Comparison of ENCODE assay signal across 8 cellular contexts in the genomic region with DNA sequence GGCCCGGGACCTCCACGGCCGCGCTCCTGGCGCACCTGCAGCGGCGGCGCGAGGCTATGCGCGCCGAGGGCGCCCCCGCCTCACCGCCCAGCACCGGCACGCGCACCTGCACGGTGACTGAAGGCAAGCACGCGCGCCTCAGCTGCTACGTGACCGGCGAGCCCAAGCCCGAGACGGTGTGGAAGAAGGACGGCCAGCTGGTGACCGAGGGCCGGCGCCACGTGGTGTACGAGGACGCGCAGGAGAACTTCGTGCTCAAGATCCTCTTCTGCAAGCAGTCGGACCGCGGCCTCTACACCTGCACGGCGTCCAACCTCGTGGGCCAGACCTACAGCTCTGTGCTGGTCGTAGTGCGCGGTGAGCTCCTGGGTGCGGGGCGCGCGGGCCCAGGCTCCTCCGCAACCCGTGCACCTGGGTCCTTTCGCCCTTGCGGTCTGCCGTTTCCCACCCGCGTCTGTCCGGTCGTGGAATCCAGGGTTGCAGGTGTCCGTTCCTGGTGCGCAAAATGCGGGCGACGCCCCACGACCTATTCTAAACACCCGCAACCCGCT. TPM values are rescaled to one million over a fixed set of nuclear protein-coding genes. Genes with fewer than 3 reads are reported as not detected.
A peak's percentile ranks its signal among the peaks of the same experiment; 100 is the strongest.
DNase-seq lines count a peak whose midpoint lies in the region; ATAC-seq and TF ChIP-seq lines count a peak whose summit lies in the region.

No MANE protein-coding gene starts in this region.

- H3K4me1 Mint-ChIP-seq in natural killer cell (peaks cover 0 to 7% of the 10 kb centered on the region in 2 donors), chondrocyte (ENCODE audit: low read depth) (no peaks in the 10 kb centered on the region)
- H3K4me1 Mint-ChIP-seq in natural killer cell treated with Interleukin-12 subunit alpha and Interleukin-12 subunit beta and Interleukin-15 and Interleukin-18, amount 100 ng/mL, for 72 hours (ENCODE audit: low read depth in 2 of 2), result peaks cover 0 to 2% of the 10 kb centered on the region in 2 donors
- H3K4me1 Mint-ChIP-seq in naive thymus-derived CD4-positive, alpha-beta T cell, result peaks cover 3 to 13% (median 5%) of the 10 kb centered on the region in 7 donors

- peaks cover 0 to 27% (median 0%) of the 10 kb centered on the region in 3 experiments for H3K36me3 ChIP-seq in naive thymus-derived CD4-positive, alpha-beta T cell (ENCODE audit: control insufficient read depth in 2 of 3, insufficient read depth in 3 of 3, low read length in 3 of 3)
- no peaks in the 10 kb centered on the region for H3K36me3 ChIP-seq in uterus

- H3K27me3 ChIP-seq in naive thymus-derived CD4-positive, alpha-beta T cell (ENCODE audit: control insufficient read depth in 2 of 2, insufficient read depth in 2 of 2, low read length in 2 of 2), result no peaks in the 10 kb centered on the region
- H3K27me3 ChIP-seq in uterus, result no peaks in the 10 kb centered on the region

- CTCF ChIA-PET in naive thymus-derived CD4-positive, alpha-beta T cell (lab: Charles Lee), result no interaction called here

- H3K4me1 ChIP-seq in naive thymus-derived CD4-positive, alpha-beta T cell (ENCODE audit: control insufficient read depth in 2 of 2, insufficient read depth in 2 of 2, low read length in 2 of 2), result no peaks in the 10 kb centered on the region
- H3K4me1 ChIP-seq in uterus, result no peaks in the 10 kb centered on the region

- H3K4me3 Mint-ChIP-seq in natural killer cell (peak overlapping the region; percentile 90), chondrocyte (ENCODE audit: unreplicated experiment) (peak overlapping the region; percentile 16)
- no peak overlapping the region for H3K4me3 Mint-ChIP-seq in natural killer cell treated with Interleukin-12 subunit alpha and Interleukin-12 subunit beta and Interleukin-15 and Interleukin-18, amount 100 ng/mL, for 72 hours
- H3K4me3 Mint-ChIP-seq in naive thymus-derived CD4-positive, alpha-beta T cell, result peak overlapping the region in 9 of 10 donors; percentile 42 to 95 (median 91)

- H3K9me3 ChIP-seq in naive thymus-derived CD4-positive, alpha-beta T cell (ENCODE audit: control insufficient read depth in 2 of 3, low read length in 3 of 3), result no peaks in the 10 kb centered on the region
- H3K9me3 ChIP-seq in uterus, result no peaks in the 10 kb centered on the region

- DNase-seq in natural killer cell (no peak), chondrocyte (ENCODE audit: low spot score) (no peak), uterus (no peak), COR-L47 (lab: John Stamatoyannopoulos, UW) (no peak)
- DNase-seq in natural killer cell treated with Interleukin-12 subunit alpha and Interleukin-12 subunit beta and Interleukin-15 and Interleukin-18, amount 100 ng/mL, for 72 hours (ENCODE audit: low spot score), result no peak
- DNase-seq in naive thymus-derived CD4-positive, alpha-beta T cell, result no peak
- DNase-seq in stimulated activated CD4-positive, alpha-beta T cell treated with anti-CD3 and anti-CD28 coated beads, Interleukin-12 subunit alpha, Interleukin-12 subunit beta, amount 100 ng/mL, for 4 hours, result no peak

- no peaks in the 10 kb centered on the region for H3K27me3 Mint-ChIP-seq in natural killer cell (ENCODE audit: low read depth in 2 of 2)
- no peaks in the 10 kb centered on the region for H3K27me3 Mint-ChIP-seq in natural killer cell treated with Interleukin-12 subunit alpha and Interleukin-12 subunit beta and Interleukin-15 and Interleukin-18, amount 100 ng/mL, for 72 hours
- H3K27me3 Mint-ChIP-seq in chondrocyte (ENCODE audit: low read depth), result no peaks in the 10 kb centered on the region
- no peaks in the 10 kb centered on the region for H3K27me3 Mint-ChIP-seq in naive thymus-derived CD4-positive, alpha-beta T cell

- no peak overlapping the region for H3K27ac ChIP-seq in naive thymus-derived CD4-positive, alpha-beta T cell (ENCODE audit: low read depth, low read length)
- H3K27ac ChIP-seq in uterus, result no peak overlapping the region

- no peak for TF ChIP-seq POLR2A in uterus (IDR thresholded peaks at IDR 0.05)

- H3K9me3 Mint-ChIP-seq in natural killer cell, result no peaks in the 10 kb centered on the region
- no peaks in the 10 kb centered on the region for H3K9me3 Mint-ChIP-seq in natural killer cell treated with Interleukin-12 subunit alpha and Interleukin-12 subunit beta and Interleukin-15 and Interleukin-18, amount 100 ng/mL, for 72 hours
- no peaks in the 10 kb centered on the region for H3K9me3 Mint-ChIP-seq in chondrocyte (ENCODE audit: low read depth)
- no peaks in the 10 kb centered on the region for H3K9me3 Mint-ChIP-seq in naive thymus-derived CD4-positive, alpha-beta T cell

- POLR2A ChIA-PET in naive thymus-derived CD4-positive, alpha-beta T cell (lab: Charles Lee), result no interaction called here

- ATAC-seq in natural killer cell (no peak), HG03175 (IDR thresholded peaks at IDR 0.05; ENCODE audit: unreplicated experiment) (no peak)
- ATAC-seq in natural killer cell treated with Interleukin-12 subunit alpha and Interleukin-12 subunit beta and Interleukin-15 and Interleukin-18, amount 100 ng/mL, for 72 hours, result no peak
- no peak for ATAC-seq in naive thymus-derived CD4-positive, alpha-beta T cell

- H3K36me3 Mint-ChIP-seq in natural killer cell, result no peaks in the 10 kb centered on the region
- no peaks in the 10 kb centered on the region for H3K36me3 Mint-ChIP-seq in natural killer cell treated with Interleukin-12 subunit alpha and Interleukin-12 subunit beta and Interleukin-15 and Interleukin-18, amount 100 ng/mL, for 72 hours
- no peaks in the 10 kb centered on the region for H3K36me3 Mint-ChIP-seq in chondrocyte (ENCODE audit: low read depth)
- H3K36me3 Mint-ChIP-seq in naive thymus-derived CD4-positive, alpha-beta T cell, result peaks cover 0 to 5% (median 0%) of the 10 kb centered on the region in 5 donors

- no peak for TF ChIP-seq CTCF in natural killer cell (IDR thresholded peaks at IDR 0.05)
- TF ChIP-seq CTCF in chondrocyte (IDR thresholded peaks at IDR 0.05), result no peak
- TF ChIP-seq CTCF in uterus (IDR thresholded peaks at IDR 0.05), result no peak

- intact Hi-C loops in natural killer cell (cut with micrococcal nuclease) (loop anchor here (2.0 kb wide), 1 partner anchor 302 kb away; no protein-coding TSS in a partner anchor), uterus (cut with DNase I; ENCODE audit: low total_unique reads) (no loop called here)
- intact Hi-C loops in naive thymus-derived CD4-positive, alpha-beta T cell (cut with micrococcal nuclease), result loop anchor here in 1 of 2 donors (2.0 kb wide), 1 partner anchor 38 kb away; no protein-coding TSS in a partner anchor

- peak overlapping the region; percentile 20 for H3K4me3 ChIP-seq in naive thymus-derived CD4-positive, alpha-beta T cell (ENCODE audit: low read length)
- peak overlapping the region; percentile 36 to 38 for H3K4me3 ChIP-seq in uterus

- H3K27ac Mint-ChIP-seq in natural killer cell, result peak overlapping the region in 1 of 2 donors; percentile 72
- H3K27ac Mint-ChIP-seq in natural killer cell treated with Interleukin-12 subunit alpha and Interleukin-12 subunit beta and Interleukin-15 and Interleukin-18, amount 100 ng/mL, for 72 hours, result no peak overlapping the region
- no peak overlapping the region for H3K27ac Mint-ChIP-seq in chondrocyte (ENCODE audit: unreplicated experiment)
- H3K27ac Mint-ChIP-seq in naive thymus-derived CD4-positive, alpha-beta T cell, result peak overlapping the region in 2 of 9 donors; percentile 65 to 86

RNA-seq across cellular contexts. Expression of a gene that starts 4.6 kb away (rescaled TPM):
- total RNA-seq in natural killer cell, result 10 to 100 TPM in 2 of 3 donors, 1 to 10 TPM in 1; 9.6 to 30.0 (median 14.3) TPM
- 10 to 100 TPM in 1 of 2 donors, 1 to 10 TPM in 1; 6.4 to 12.3 TPM for total RNA-seq in natural killer cell treated with Interleukin-12 subunit alpha and Interleukin-12 subunit beta and Interleukin-15 and Interleukin-18, amount 100 ng/mL, for 72 hours
- 6.3 to 11.4 TPM (median 10.2 TPM) in 3 replicates for total RNA-seq in chondrocyte
- total RNA-seq in naive thymus-derived CD4-positive, alpha-beta T cell, result 100 to 1,000 TPM in 3 of 5 experiments, 10 to 100 TPM in 2; 27.4 to 132 (median 110) TPM
- 1 to 10 TPM; 1.3 to 3.8 TPM for polyA plus RNA-seq in naive thymus-derived CD4-positive, alpha-beta T cell
- total RNA-seq in uterus, result 10 to 100 TPM in 2 of 4 donors, 1 to 10 TPM in 2; 5.9 to 53.2 (median 22.4) TPM

RNA-seq across cellular contexts. Expression of a gene that starts 46.9 kb away (rescaled TPM):
- total RNA-seq in natural killer cell (10 to 100 TPM; 13.3 to 14.1 (median 13.8) TPM), chondrocyte (5.2 to 7.7 TPM (median 5.9 TPM) in 3 replicates), uterus (10 to 100 TPM in 2 of 4 donors, 1 to 10 TPM in 2; 3.3 to 13.5 (median 7.5) TPM)
- 1 to 10 TPM; 6.8 to 7.9 TPM for total RNA-seq in natural killer cell treated with Interleukin-12 subunit alpha and Interleukin-12 subunit beta and Interleukin-15 and Interleukin-18, amount 100 ng/mL, for 72 hours
- 10 to 100 TPM in 4 of 5 experiments, 1 to 10 TPM in 1; 9.3 to 17.1 (median 10.9) TPM for total RNA-seq in naive thymus-derived CD4-positive, alpha-beta T cell
- 1 to 10 TPM; 5.4 to 5.6 TPM for polyA plus RNA-seq in naive thymus-derived CD4-positive, alpha-beta T cell
